11 cellular contexts compared by ENCODE assay signal in the genomic region with DNA sequence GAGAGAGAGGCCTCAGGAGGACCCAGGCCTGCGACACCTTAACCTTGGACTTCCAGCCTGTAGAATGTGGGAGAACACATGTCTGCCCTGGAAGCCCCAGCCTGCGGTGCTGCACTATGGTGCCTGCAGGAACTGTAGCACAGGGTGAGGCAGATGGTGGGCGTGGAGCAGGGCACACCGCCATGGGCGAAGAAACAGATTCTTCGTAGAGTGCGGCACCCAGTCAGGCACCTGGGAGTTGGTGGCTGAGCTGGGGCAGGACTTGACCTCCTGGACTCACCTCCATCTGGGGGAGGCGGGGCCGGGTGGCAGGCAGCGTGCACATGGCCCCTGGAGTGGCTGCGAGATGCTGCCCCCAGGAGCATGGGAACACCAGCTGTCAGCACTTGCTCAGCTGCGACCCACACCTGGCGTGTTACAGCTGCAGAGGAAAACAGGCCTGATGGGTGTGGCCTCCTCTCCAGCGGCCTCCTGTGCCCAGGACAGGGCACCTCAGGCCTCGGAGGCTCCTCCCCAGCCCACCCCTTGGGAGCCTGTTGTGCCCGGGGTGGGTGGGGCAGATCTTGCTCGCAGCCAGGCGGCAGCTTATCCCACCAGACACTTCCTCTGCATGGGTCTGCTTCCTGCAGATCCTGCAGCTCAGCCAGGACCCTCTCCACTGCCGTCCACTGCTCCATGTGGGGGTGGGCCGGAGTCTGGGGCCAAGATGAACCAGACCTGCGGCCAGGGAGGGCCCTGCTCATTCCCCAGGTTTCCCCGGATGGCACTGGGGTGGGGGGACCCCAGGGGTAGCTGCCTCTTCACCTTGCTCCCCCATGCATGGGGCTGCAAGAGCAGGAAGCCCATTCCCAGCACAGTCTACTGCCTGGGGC.
DNase-seq lines count a peak whose midpoint lies in the region; ATAC-seq, FAIRE-seq and TF ChIP-seq lines count a peak whose summit lies in the region.
"Had no signal": no experiment of that assay in that cellular context is flagged by ENCODE, and none has a peak within 500 bp of the region (broad histone marks: within the 10 kb centered on the region; RNA-seq: fewer than 3 reads in every experiment).

No MANE protein-coding gene starts in this region.

- peak overlapping the region; percentile 26 for H2BK5ac ChIP-seq in neuronal stem cell (ENCODE audit: low read length)

- peak overlapping the region; percentile 86 for H3K18ac ChIP-seq in neuronal stem cell (ENCODE audit: low read length)

- peaks cover 0 to 2% of the 10 kb centered on the region in 2 donors for H3K4me1 ChIP-seq in neuronal stem cell (ENCODE audit: control insufficient read depth in 2 of 2, insufficient read depth in 1 of 2, low read depth in 1 of 2, low read length in 2 of 2)

- H2BK15ac ChIP-seq in neuronal stem cell (ENCODE audit: low read length): peak overlapping the region; percentile 84

- TF ChIP-seq POLR2A in H54 (IDR thresholded peaks at IDR 0.05; ENCODE audit: low read depth, low read length): no peak

- H3K9me3 ChIP-seq in neuronal stem cell (replicated peaks in 1 of 2; ENCODE audit: control insufficient read depth in 2 of 2, insufficient read depth in 1 of 2, low read depth in 1 of 2, low read length in 2 of 2): peaks cover 3 to 4% of the 10 kb centered on the region in 2 donors

- H3K4ac ChIP-seq in neuronal stem cell (ENCODE audit: low read length): no peak overlapping the region

- WGBS in neuronal stem cell (ENCODE audit: extremely low coverage in 2 of 2, insufficient read length in 2 of 2, insufficient replicate concordance in 1 of 2), 2 donors: no CpG with 5 or more reads among the region's 22 CpGs

- H3K4me2 ChIP-seq in neuronal stem cell (ENCODE audit: insufficient read depth, low read length, poor library complexity, severe bottlenecking): no peak overlapping the region

- H2BK120ac ChIP-seq in neuronal stem cell (ENCODE audit: low read depth, low read length): no peak overlapping the region

- H3K14ac ChIP-seq in neuronal stem cell (ENCODE audit: low read length): peak overlapping the region; percentile 5

- no peak for FAIRE-seq in H54 (lab: Jason Lieb, UNC)

- H3K79me1 ChIP-seq in neuronal stem cell (ENCODE audit: low read depth, low read length): no peaks in the 10 kb centered on the region

- H4K8ac ChIP-seq in neuronal stem cell (ENCODE audit: low read depth, low read length): peak overlapping the region; percentile 45

- no peaks in the 10 kb centered on the region for H3K27me3 ChIP-seq in neuronal stem cell (ENCODE audit: control insufficient read depth in 3 of 3, insufficient read depth in 3 of 3, low read depth in 1 of 3, low read length in 3 of 3)

- H3K23ac ChIP-seq in neuronal stem cell (ENCODE audit: low read depth, low read length, poor library complexity): peak overlapping the region; percentile 18

- ATAC-seq in GM18861 (IDR thresholded peaks at IDR 0.05; ENCODE audit: unreplicated experiment): no peak

- no peaks in the 10 kb centered on the region for H3K36me3 ChIP-seq in neuronal stem cell (replicated peaks in 1 of 2; ENCODE audit: control insufficient read depth in 2 of 2, insufficient read depth in 2 of 2, low read length in 2 of 2)

- DNase-seq in DMS 273 treated with DMSO at 0.1 percent for 48 hours (lab: John Stamatoyannopoulos, UW) (peak; percentile 62), NCI-H510A (lab: John Stamatoyannopoulos, UW) (peak; percentile 15), coronary artery (ENCODE audit: low spot score) (peak; percentile 66), neuronal stem cell (ENCODE audit: low spot score) (no peak), NCI-H2227 (lab: John Stamatoyannopoulos, UW; ENCODE audit: unreplicated experiment) (no peak), H54 (ENCODE audit: insufficient read length, low spot score) (no peak)
- DNase-seq: activated CD4-positive, alpha-beta T cell treated with anti-CD3 and anti-CD28 coated beads, Interleukin-2, amount 10 ng/mL, durations not matched to agents 24 days and 14 days; Calu3; NCI-H146 had no signal

- H3K4me3 ChIP-seq in coronary artery: no peak overlapping the region
- H3K4me3 ChIP-seq in neuronal stem cell (ENCODE audit: low read length in 2 of 2): no peak overlapping the region

- H2AK5ac ChIP-seq in neuronal stem cell (ENCODE audit: low read depth, low read length): peak overlapping the region; percentile 94

- peak overlapping the region; percentile 65 for H3K9ac ChIP-seq in neuronal stem cell (ENCODE audit: low read depth, low read length, poor library complexity)

- no peak for TF ChIP-seq CTCF in coronary artery (IDR thresholded peaks at IDR 0.05)

- H3K27ac ChIP-seq in coronary artery: no peak overlapping the region
- H3K27ac ChIP-seq in neuronal stem cell (replicated peaks; ENCODE audit: low read length): no peak overlapping the region
- H3K27ac ChIP-seq: epithelial cell of prostate had no signal

- no peak overlapping the region for H2AFZ ChIP-seq in neuronal stem cell (ENCODE audit: low read length)

- peak overlapping the region; percentile 47 for H2BK12ac ChIP-seq in neuronal stem cell (ENCODE audit: low read length)

- peak overlapping the region; percentile 1 for H4K91ac ChIP-seq in neuronal stem cell (ENCODE audit: low read depth, low read length, poor library complexity)

Comparison
In these comparisons a context has a peak if more than half of its experiments do, and no peak if none do; other contexts are left out.
1. DNase-seq: peak in DMS 273 treated with DMSO at 0.1 percent for 48 hours (single experiment), NCI-H510A (single experiment) and coronary artery (single experiment); none in neuronal stem cell (single experiment), NCI-H2227 (single experiment) and H54 (single experiment).